ENCODE assay signal across 1 cellular context in genomic region chr1:114352797-114353196, GRCh38.
TF ChIP-seq lines count a peak whose summit lies in the region.

No MANE protein-coding gene starts in this region.

TF ChIP-seq in HepG2, 621 proteins besides CTCF, POLR2A, EP300 and RAD21 (continued from another document):
- TF ChIP-seq FOXP4 (CRISPR knock-in tag; IDR thresholded peaks at IDR 0.05): no peak
- TF ChIP-seq ZNF512 (CRISPR knock-in tag; IDR thresholded peaks at IDR 0.05): no peak
- no peak for TF ChIP-seq ZNF121 (CRISPR knock-in tag; IDR thresholded peaks at IDR 0.05)
- TF ChIP-seq MEF2D (CRISPR knock-in tag; IDR thresholded peaks at IDR 0.05): no peak
- no peak for TF ChIP-seq ZBTB33 (CRISPR knock-in tag; IDR thresholded peaks at IDR 0.05)
- TF ChIP-seq GLI4 (CRISPR knock-in tag; IDR thresholded peaks at IDR 0.05; ENCODE audit: borderline replicate concordance): no peak
- no peak for TF ChIP-seq ZFP91 (CRISPR knock-in tag; IDR thresholded peaks at IDR 0.05; ENCODE audit: borderline replicate concordance)
- no peak for TF ChIP-seq ZSCAN25 (CRISPR knock-in tag; IDR thresholded peaks at IDR 0.05)
- TF ChIP-seq CENPX (CRISPR knock-in tag; IDR thresholded peaks at IDR 0.05): no peak
- TF ChIP-seq ZXDC (CRISPR knock-in tag; IDR thresholded peaks at IDR 0.05): no peak
- no peak for TF ChIP-seq SCMH1 (CRISPR knock-in tag; IDR thresholded peaks at IDR 0.05; ENCODE audit: borderline replicate concordance)
- TF ChIP-seq ZSCAN29 (CRISPR knock-in tag; conservative IDR thresholded peaks at IDR 0.05): no peak
- no peak for TF ChIP-seq FOSL1 (CRISPR knock-in tag; IDR thresholded peaks at IDR 0.05; ENCODE audit: borderline replicate concordance)
- no peak for TF ChIP-seq ZSCAN21 (CRISPR knock-in tag; IDR thresholded peaks at IDR 0.05; ENCODE audit: borderline replicate concordance)
- no peak for TF ChIP-seq HOXA5 (CRISPR knock-in tag; IDR thresholded peaks at IDR 0.05)
